Comparison of ENCODE assay signal across 17 cellular contexts in the genomic region with DNA sequence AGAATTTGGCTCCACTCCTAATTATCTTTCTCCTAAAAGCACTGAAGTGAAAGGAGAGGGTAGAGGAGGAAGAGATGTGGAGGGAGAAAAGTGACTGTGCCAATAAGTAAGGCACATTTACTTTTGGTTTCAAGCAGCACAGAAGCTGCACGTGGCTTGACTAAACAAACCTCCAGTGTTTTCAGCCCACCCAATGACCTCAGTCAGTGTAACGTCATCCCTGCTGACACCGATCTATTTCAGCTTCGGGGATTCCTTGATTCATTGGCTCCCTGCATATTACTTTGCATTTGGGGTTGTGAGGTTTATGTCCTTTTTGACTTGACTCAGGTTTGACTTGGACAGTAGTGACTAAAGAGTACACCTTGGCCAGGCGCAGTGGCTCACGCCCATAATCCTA. TPM values are rescaled to one million over a fixed set of nuclear protein-coding genes. Genes with fewer than 3 reads are reported as not detected.
DNase-seq lines count a peak whose midpoint lies in the region; ATAC-seq, FAIRE-seq and TF ChIP-seq lines count a peak whose summit lies in the region.
"Had no signal": no experiment of that assay in that cellular context is flagged by ENCODE, and none has a peak within 500 bp of the region (broad histone marks: within the 10 kb centered on the region; RNA-seq: fewer than 3 reads in every experiment).

No MANE protein-coding gene starts in this region.

- H4K20me1 ChIP-seq in GM12878 (ENCODE audit: control insufficient read depth, insufficient read depth) (no peaks in the 10 kb centered on the region), osteoblast (ENCODE audit: insufficient read depth, low read length) (peaks cover 34% of the 10 kb centered on the region)

- H3K79me2 ChIP-seq in GM12878 (ENCODE audit: control insufficient read depth, insufficient read depth, low read length) (peaks cover 2% of the 10 kb centered on the region; the same call in 1 of the 2 replicates), osteoblast (ENCODE audit: insufficient read depth, low read length) (peaks cover 59% of the 10 kb centered on the region)

- intact Hi-C loops in GM12878 (cut with micrococcal nuclease; ENCODE audit: unreplicated experiment), result no loop called here

- RAD21 ChIA-PET in GM12878 (lab: Charles Lee; ENCODE audit: unreplicated experiment), result no interaction called here

- in situ Hi-C loops in GM12878 (cut with MboI), result no loop called here

- peak; percentile 63 for ATAC-seq in GM19023 (IDR thresholded peaks at IDR 0.05; ENCODE audit: unreplicated experiment)
- peak; percentile 67 for ATAC-seq in HG02610 (IDR thresholded peaks at IDR 0.05; ENCODE audit: unreplicated experiment)
- ATAC-seq in GM12878, result peak; percentile 36; the same call in 2 of the 3 replicates
- ATAC-seq in GM21825 (IDR thresholded peaks at IDR 0.05; ENCODE audit: unreplicated experiment), result no peak
- ATAC-seq: activated CD8-positive, alpha-beta memory T cell treated with anti-CD3 and anti-CD28 coated beads, Interleukin-2, amount 10 ng/mL, durations not matched to agents 7 days and 5 days; gastroesophageal sphincter had no signal

- H3K4me3 ChIP-seq in GM12878 (no peak overlapping the region), osteoblast (ENCODE audit: insufficient read depth, low read length) (no peak overlapping the region)
- H3K4me3 ChIP-seq: gastroesophageal sphincter, sigmoid colon had no signal

- no peak for TF ChIP-seq RAD21 in GM12878 (IDR thresholded peaks at IDR 0.05; ENCODE audit: insufficient read depth, low read depth, low read length)

- 32% methylated on average over 6 of the region's 6 CpGs for WGBS in GM12878 (ENCODE audit: insufficient coverage, insufficient replicate concordance, low lambda C conversion rate, missing lambda C conversion rate)

- H3K4me2 ChIP-seq in GM12878 (ENCODE audit: control insufficient read depth, insufficient read depth) (no peak overlapping the region), osteoblast (ENCODE audit: insufficient read depth, low read length) (peak overlapping the region; percentile 42)

- CTCF ChIA-PET in GM12878 (lab: Yijun Ruan, JAX), result interaction anchor here (1.0 to 1.2 kb wide), 2 partner anchors 15 to 56 kb away, joined by 3 read pairs; no protein-coding TSS in a partner anchor

- no peak for TF ChIP-seq EP300 in GM12878 (IDR thresholded peaks at IDR 0.05; ENCODE audit: borderline replicate concordance in 1 of 2, control insufficient read depth in 1 of 2, low read depth in 2 of 2, low read length in 2 of 2)

- H2AFZ ChIP-seq in GM12878 (ENCODE audit: control insufficient read depth, low read depth, low read length), result no peak overlapping the region
- H2AFZ ChIP-seq in osteoblast (ENCODE audit: low read length), result no peak overlapping the region

- POLR2A ChIA-PET in GM12878 (lab: Charles Lee), result no interaction called here

- H3K36me3 ChIP-seq in GM12878 (ENCODE audit: control insufficient read depth in 2 of 2, insufficient read depth in 2 of 2, low read length in 1 of 2) (peaks cover 2 to 9% of the 10 kb centered on the region in 2 experiments), osteoblast (ENCODE audit: insufficient read depth, low read length) (peaks cover 9% of the 10 kb centered on the region)

- SMC1A ChIA-PET in GM12878 (lab: Charles Lee; ENCODE audit: uncharacterized antibody, unreplicated experiment), result interaction anchor here (0.9 kb wide), 1 partner anchor 10 kb away, joined by 3 read pairs; no protein-coding TSS in a partner anchor

- no peaks in the 10 kb centered on the region for H3K27me3 ChIP-seq in GM12878 (replicated peaks in 1 of 2; ENCODE audit: control insufficient read depth in 2 of 2, insufficient read depth in 2 of 2, low read length in 1 of 2)
- no peaks in the 10 kb centered on the region for H3K27me3 ChIP-seq in osteoblast (ENCODE audit: insufficient read depth, low read length)
- H3K27me3 ChIP-seq: gastroesophageal sphincter, sigmoid colon had no signal

- H3K9me3 ChIP-seq in GM12878 (replicated peaks; ENCODE audit: control insufficient read depth, insufficient read depth, low read length), result no peaks in the 10 kb centered on the region
- no peaks in the 10 kb centered on the region for H3K9me3 ChIP-seq in osteoblast (ENCODE audit: low read depth, low read length)
- H3K9me3 ChIP-seq: gastroesophageal sphincter, sigmoid colon had no signal

- FAIRE-seq in GM12878 (lab: Jason Lieb, UNC), result no peak

- H3K4me1 ChIP-seq in GM12878 (ENCODE audit: control insufficient read depth, insufficient read depth, low read length) (no peaks in the 10 kb centered on the region), osteoblast (ENCODE audit: insufficient read depth, low read length) (peaks cover 18% of the 10 kb centered on the region)
- H3K4me1 ChIP-seq: sigmoid colon had no signal

- no peak for TF ChIP-seq POLR2A in GM12878 (IDR thresholded peaks at IDR 0.05; ENCODE audit: low read depth, low read length)

- BruUV-seq in GM12878 (replicated peaks; lab: Mats Ljungman, UMichigan), result no TSS peak

- DNase-seq in GM12878 (ENCODE audit: low read depth, low spot score), result no peak
- peak; percentile 70 for DNase-seq in osteoblast (ENCODE audit: insufficient read length, low spot score, missing footprints)
- no peak for DNase-seq in dermis blood vessel endothelial cell
- DNase-seq in glomerular visceral epithelial cell (ENCODE audit: extremely low spot score), result no peak
- DNase-seq: activated CD8-positive, alpha-beta memory T cell treated with anti-CD3 and anti-CD28 coated beads, Interleukin-2, amount 10 ng/mL, durations not matched to agents 7 days and 5 days; cortex of kidney; GDM1; left cardiac atrium; NCI-H526; nephron progenitor cell; sigmoid colon had no signal

- H3K9ac ChIP-seq in GM12878 (ENCODE audit: control insufficient read depth, insufficient read depth, low read length), result no peak overlapping the region

- no peak overlapping the region for H3K27ac ChIP-seq in GM12878 (ENCODE audit: control insufficient read depth, insufficient read depth)
- peak overlapping the region; percentile 1 for H3K27ac ChIP-seq in osteoblast (ENCODE audit: low read depth, low read length)
- H3K27ac ChIP-seq: gastroesophageal sphincter, RWPE1, sigmoid colon had no signal

- TF ChIP-seq CTCF in GM12878 (IDR thresholded peaks at IDR 0.05 in 2 of 3, conservative IDR thresholded peaks at IDR 0.05 in 1 of 3; ENCODE audit: control insufficient read depth in 2 of 3, extremely low read depth in 1 of 3, insufficient read depth in 1 of 3, low read depth in 3 of 3, low read length in 3 of 3), result no peak
- TF ChIP-seq CTCF in osteoblast (IDR thresholded peaks at IDR 0.05; ENCODE audit: extremely low read depth, low read depth, low read length), result no peak

TF ChIP-seq in GM12878, 131 proteins besides CTCF, POLR2A, EP300 and RAD21 (continues in another document):
- TF ChIP-seq, protein P1, sequence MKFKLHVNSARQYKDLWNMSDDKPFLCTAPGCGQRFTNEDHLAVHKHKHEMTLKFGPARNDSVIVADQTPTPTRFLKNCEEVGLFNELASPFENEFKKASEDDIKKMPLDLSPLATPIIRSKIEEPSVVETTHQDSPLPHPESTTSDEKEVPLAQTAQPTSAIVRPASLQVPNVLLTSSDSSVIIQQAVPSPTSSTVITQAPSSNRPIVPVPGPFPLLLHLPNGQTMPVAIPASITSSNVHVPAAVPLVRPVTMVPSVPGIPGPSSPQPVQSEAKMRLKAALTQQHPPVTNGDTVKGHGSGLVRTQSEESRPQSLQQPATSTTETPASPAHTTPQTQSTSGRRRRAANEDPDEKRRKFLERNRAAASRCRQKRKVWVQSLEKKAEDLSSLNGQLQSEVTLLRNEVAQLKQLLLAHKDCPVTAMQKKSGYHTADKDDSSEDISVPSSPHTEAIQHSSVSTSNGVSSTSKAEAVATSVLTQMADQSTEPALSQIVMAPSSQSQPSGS (IDR thresholded peaks at IDR 0.05; ENCODE audit: low read length), result peak; percentile 51
- TF ChIP-seq MEF2A (IDR thresholded peaks at IDR 0.05; ENCODE audit: insufficient read depth, low read depth, low read length), result peak; percentile 38; the same call in 1 of the 2 replicates

RNA-seq across cellular contexts. Expression of a gene that starts 35.6 kb away (rescaled TPM):
- 1.1 and 1.4 TPM in 2 replicates for total RNA-seq in GM12878 (2013; cell fraction: nucleolus; rRNA removed)
- total RNA-seq in GM12878 (2014; rRNA removed), result 0.96 and 1.3 TPM in 2 replicates
- total RNA-seq in GM12878 (2014; rRNA removed; fragmentation: Illumina TruSeq; extraction: Trizol), result 0.63 and 0.69 TPM in 2 replicates
- 0.69 and 1.0 TPM in 2 replicates for total RNA-seq in GM12878 (2021)
- 0.50 TPM for polyA plus RNA-seq in GM12878 (2011; ENCODE audit: low read depth)
- polyA plus RNA-seq in GM12878 (2011; rRNA removed), result 1.3 and 1.6 TPM in 2 replicates
- 1.5 and 1.7 TPM in 2 replicates for polyA plus RNA-seq in GM12878 (2011; cell fraction: cytosol; rRNA removed)
- polyA plus RNA-seq in GM12878 (2011; cell fraction: nucleus; rRNA removed), result 0.99 and 1.3 TPM in 2 replicates
- 0.76 and 1.0 TPM in 2 replicates for polyA plus RNA-seq in GM12878 (2012)
- polyA plus RNA-seq in GM12878 (2014; fragmentation: Illumina TruSeq; extraction: Trizol), result 0.47 and 0.74 TPM in 2 replicates
- polyA plus RNA-seq in GM12878 (2014; fragmentation: Nextera tagmentation; extraction: Ambion mirVana), result under 1 TPM; 0.27 to 0.35 TPM
- 0.37 and 0.84 TPM in 2 replicates for polyA plus RNA-seq in GM12878 (2014; rRNA removed)
- polyA plus RNA-seq in GM12878 (2016; fragmentation: Nextera tagmentation; extraction: Ambion mirVana), result 1 to 10 TPM in 1 of 2 experiments, under 1 TPM in 1; 0.96 to 1.7 TPM
- polyA minus RNA-seq in GM12878 (2011; rRNA and poly(A)+ RNA removed), result 1.5 and 1.9 TPM in 2 replicates
- polyA minus RNA-seq in GM12878 (2011; cell fraction: cytosol; rRNA and poly(A)+ RNA removed), result 1.2 and 1.6 TPM in 2 replicates
- 1.6 and 2.1 TPM in 2 replicates for polyA minus RNA-seq in GM12878 (2011; cell fraction: nucleus; rRNA and poly(A)+ RNA removed)
- total RNA-seq in osteoblast, result 0.88 and 1.1 TPM in 2 replicates
- total RNA-seq in dermis blood vessel endothelial cell, result under 0.01 and 0.05 TPM in 2 replicates
- polyA plus RNA-seq: CD14-positive monocyte had no signal

RNA-seq across cellular contexts. Expression of a gene that starts 35.7 kb away (rescaled TPM):
- total RNA-seq in GM12878 (2013; cell fraction: nucleolus; rRNA removed), result 107 and 112 TPM in 2 replicates
- total RNA-seq in GM12878 (2014; rRNA removed) (28.0 and 32.5 TPM in 2 replicates), GM12878 (2014; rRNA removed; fragmentation: Illumina TruSeq; extraction: Trizol) (52.6 and 53.0 TPM in 2 replicates), GM12878 (2021) (28.5 and 31.6 TPM in 2 replicates), osteoblast (31.1 and 39.8 TPM in 2 replicates), dermis blood vessel endothelial cell (30.0 and 34.9 TPM in 2 replicates)
- polyA plus RNA-seq in GM12878 (2011; ENCODE audit: low read depth), result 13.9 TPM
- polyA plus RNA-seq in GM12878 (2011; rRNA removed) (47.9 and 67.2 TPM in 2 replicates), GM12878 (2014; fragmentation: Illumina TruSeq; extraction: Trizol) (49.1 and 76.0 TPM in 2 replicates), GM12878 (2014; fragmentation: Nextera tagmentation; extraction: Ambion mirVana) (10 to 100 TPM; 16.4 to 23.3 TPM), GM12878 (2014; rRNA removed) (23.2 and 27.9 TPM in 2 replicates), GM12878 (2016; fragmentation: Nextera tagmentation; extraction: Ambion mirVana) (10 to 100 TPM; 24.9 to 28.5 TPM)
- polyA plus RNA-seq in GM12878 (2011; cell fraction: cytosol; rRNA removed), result 20.0 and 21.2 TPM in 2 replicates
- polyA plus RNA-seq in GM12878 (2011; cell fraction: nucleus; rRNA removed), result 36.3 and 39.3 TPM in 2 replicates
- polyA plus RNA-seq in GM12878 (2012), result 17.6 and 20.0 TPM in 2 replicates
- 35.7 and 57.9 TPM in 2 replicates for polyA minus RNA-seq in GM12878 (2011; rRNA and poly(A)+ RNA removed)
- polyA minus RNA-seq in GM12878 (2011; cell fraction: cytosol; rRNA and poly(A)+ RNA removed), result 17.0 and 20.3 TPM in 2 replicates
- 29.6 and 53.0 TPM in 2 replicates for polyA minus RNA-seq in GM12878 (2011; cell fraction: nucleus; rRNA and poly(A)+ RNA removed)
